In the genomic region with DNA sequence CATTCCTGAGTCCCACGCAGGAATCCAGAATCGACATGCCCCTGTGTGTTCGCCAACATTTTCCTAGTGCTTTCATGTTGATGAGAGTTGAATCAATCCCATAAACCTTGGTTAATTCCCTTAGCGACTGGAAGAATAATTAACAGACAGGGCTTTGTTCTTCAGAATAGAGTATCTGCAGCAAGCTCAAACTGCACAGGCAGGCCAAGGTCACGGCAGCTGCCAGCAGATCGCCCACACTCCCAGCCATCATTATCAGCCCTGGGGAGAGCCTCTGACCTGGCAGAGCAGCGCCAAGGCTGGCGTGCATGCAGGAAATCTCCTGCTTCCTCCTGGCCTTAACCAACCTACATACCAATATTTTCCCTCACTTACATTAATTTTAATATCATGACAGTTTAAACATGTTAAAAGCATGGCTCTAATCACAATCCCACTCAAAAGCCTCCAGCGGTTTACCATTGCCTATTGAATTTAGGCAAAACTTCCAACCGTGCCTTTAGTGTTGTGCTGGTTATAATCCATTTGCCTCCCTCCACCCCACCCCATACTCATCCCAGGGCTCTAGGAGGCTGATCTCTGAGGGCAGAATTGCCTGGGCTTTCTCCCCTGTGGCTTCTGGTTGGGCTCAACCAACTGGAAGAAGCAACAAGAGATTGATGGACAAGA, we compare ENCODE assay signal across 1 cellular context.
TF ChIP-seq lines count a peak whose summit lies in the region.

No MANE protein-coding gene starts in this region.

TF ChIP-seq in HepG2, 621 proteins besides CTCF, POLR2A, EP300 and RAD21 (continued from another document and continues in another):
- no peak for TF ChIP-seq GPN1 (CRISPR knock-in tag; IDR thresholded peaks at IDR 0.05; ENCODE audit: borderline replicate concordance)
- peak; percentile 14 for TF ChIP-seq XRCC5 (optimal IDR thresholded peaks at IDR 0.05; ENCODE audit: low read length)
- no peak for TF ChIP-seq SMARCC2 (IDR thresholded peaks at IDR 0.05)
- TF ChIP-seq CREB1 (IDR thresholded peaks at IDR 0.05), result no peak
- no peak for TF ChIP-seq CREB1 (CRISPR knock-in tag; IDR thresholded peaks at IDR 0.05)
- TF ChIP-seq, protein P1, sequence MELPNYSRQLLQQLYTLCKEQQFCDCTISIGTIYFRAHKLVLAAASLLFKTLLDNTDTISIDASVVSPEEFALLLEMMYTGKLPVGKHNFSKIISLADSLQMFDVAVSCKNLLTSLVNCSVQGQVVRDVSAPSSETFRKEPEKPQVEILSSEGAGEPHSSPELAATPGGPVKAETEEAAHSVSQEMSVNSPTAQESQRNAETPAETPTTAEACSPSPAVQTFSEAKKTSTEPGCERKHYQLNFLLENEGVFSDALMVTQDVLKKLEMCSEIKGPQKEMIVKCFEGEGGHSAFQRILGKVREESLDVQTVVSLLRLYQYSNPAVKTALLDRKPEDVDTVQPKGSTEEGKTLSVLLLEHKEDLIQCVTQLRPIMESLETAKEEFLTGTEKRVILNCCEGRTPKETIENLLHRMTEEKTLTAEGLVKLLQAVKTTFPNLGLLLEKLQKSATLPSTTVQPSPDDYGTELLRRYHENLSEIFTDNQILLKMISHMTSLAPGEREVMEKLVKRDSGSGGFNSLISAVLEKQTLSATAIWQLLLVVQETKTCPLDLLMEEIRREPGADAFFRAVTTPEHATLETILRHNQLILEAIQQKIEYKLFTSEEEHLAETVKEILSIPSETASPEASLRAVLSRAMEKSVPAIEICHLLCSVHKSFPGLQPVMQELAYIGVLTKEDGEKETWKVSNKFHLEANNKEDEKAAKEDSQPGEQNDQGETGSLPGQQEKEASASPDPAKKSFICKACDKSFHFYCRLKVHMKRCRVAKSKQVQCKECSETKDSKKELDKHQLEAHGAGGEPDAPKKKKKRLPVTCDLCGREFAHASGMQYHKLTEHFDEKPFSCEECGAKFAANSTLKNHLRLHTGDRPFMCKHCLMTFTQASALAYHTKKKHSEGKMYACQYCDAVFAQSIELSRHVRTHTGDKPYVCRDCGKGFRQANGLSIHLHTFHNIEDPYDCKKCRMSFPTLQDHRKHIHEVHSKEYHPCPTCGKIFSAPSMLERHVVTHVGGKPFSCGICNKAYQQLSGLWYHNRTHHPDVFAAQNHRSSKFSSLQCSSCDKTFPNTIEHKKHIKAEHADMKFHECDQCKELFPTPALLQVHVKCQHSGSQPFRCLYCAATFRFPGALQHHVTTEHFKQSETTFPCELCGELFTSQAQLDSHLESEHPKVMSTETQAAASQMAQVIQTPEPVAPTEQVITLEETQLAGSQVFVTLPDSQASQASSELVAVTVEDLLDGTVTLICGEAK (IDR thresholded peaks at IDR 0.05), result no peak
- TF ChIP-seq, protein P1 (CRISPR knock-in tag; IDR thresholded peaks at IDR 0.05), result no peak
- TF ChIP-seq RXRA (CRISPR knock-in tag; IDR thresholded peaks at IDR 0.05), result no peak; the same call in 1 of the 2 replicates
- TF ChIP-seq TBX2 (CRISPR knock-in tag; IDR thresholded peaks at IDR 0.05; ENCODE audit: borderline replicate concordance), result peak; percentile 54; the same call in 1 of the 2 replicates
- TF ChIP-seq ZSCAN20 (CRISPR knock-in tag; IDR thresholded peaks at IDR 0.05; ENCODE audit: borderline replicate concordance), result no peak
- no peak for TF ChIP-seq FOXM1 (CRISPR knock-in tag; IDR thresholded peaks at IDR 0.05)
- no peak for TF ChIP-seq NFKB2 (CRISPR knock-in tag; IDR thresholded peaks at IDR 0.05; ENCODE audit: borderline replicate concordance)
- no peak for TF ChIP-seq GLI4 (CRISPR knock-in tag; IDR thresholded peaks at IDR 0.05; ENCODE audit: borderline replicate concordance)
- no peak for TF ChIP-seq ZNF784 (CRISPR knock-in tag; IDR thresholded peaks at IDR 0.05; ENCODE audit: borderline replicate concordance)
- TF ChIP-seq ZSCAN25 (CRISPR knock-in tag; IDR thresholded peaks at IDR 0.05), result no peak
- no peak for TF ChIP-seq ZNF790 (CRISPR knock-in tag; IDR thresholded peaks at IDR 0.05; ENCODE audit: borderline replicate concordance)
- no peak for TF ChIP-seq CSRNP2 (CRISPR knock-in tag; conservative IDR thresholded peaks at IDR 0.05; ENCODE audit: low read depth)
- TF ChIP-seq ZNF501 (CRISPR knock-in tag; IDR thresholded peaks at IDR 0.05), result 0 out of 2 replicates have a peak, but pooled peaks have one; percentile 26
- no peak for TF ChIP-seq SMAD9 (CRISPR knock-in tag; IDR thresholded peaks at IDR 0.05)
- TF ChIP-seq AHDC1 (CRISPR knock-in tag; IDR thresholded peaks at IDR 0.05; ENCODE audit: borderline replicate concordance), result peak; percentile 34; the same call in 1 of the 2 replicates
- TF ChIP-seq ZNF644 (CRISPR knock-in tag; IDR thresholded peaks at IDR 0.05; ENCODE audit: low read depth), result peak; percentile 62; the same call in 1 of the 2 replicates
- TF ChIP-seq HIVEP1 (CRISPR knock-in tag; IDR thresholded peaks at IDR 0.05), result no peak
- no peak for TF ChIP-seq SRSF4 (IDR thresholded peaks at IDR 0.05; ENCODE audit: low read depth, low read length, poor library complexity, severe bottlenecking)
- TF ChIP-seq, protein P2, sequence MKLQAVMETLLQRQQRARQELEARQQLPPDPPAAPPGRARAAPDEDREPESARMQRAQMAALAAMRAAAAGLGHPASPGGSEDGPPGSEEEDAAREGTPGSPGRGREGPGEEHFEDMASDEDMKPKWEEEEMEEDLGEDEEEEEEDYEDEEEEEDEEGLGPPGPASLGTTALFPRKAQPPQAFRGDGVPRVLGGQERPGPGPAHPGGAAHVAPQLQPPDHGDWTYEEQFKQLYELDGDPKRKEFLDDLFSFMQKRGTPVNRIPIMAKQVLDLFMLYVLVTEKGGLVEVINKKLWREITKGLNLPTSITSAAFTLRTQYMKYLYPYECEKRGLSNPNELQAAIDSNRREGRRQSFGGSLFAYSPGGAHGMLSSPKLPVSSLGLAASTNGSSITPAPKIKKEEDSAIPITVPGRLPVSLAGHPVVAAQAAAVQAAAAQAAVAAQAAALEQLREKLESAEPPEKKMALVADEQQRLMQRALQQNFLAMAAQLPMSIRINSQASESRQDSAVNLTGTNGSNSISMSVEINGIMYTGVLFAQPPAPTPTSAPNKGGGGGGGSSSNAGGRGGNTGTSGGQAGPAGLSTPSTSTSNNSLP (IDR thresholded peaks at IDR 0.05; ENCODE audit: low read depth, low read length), result peak; percentile 59; the same call in 1 of the 2 replicates
- peak; percentile 73; the same call in 1 of the 2 replicates for TF ChIP-seq SOX5 (CRISPR knock-in tag; IDR thresholded peaks at IDR 0.05; ENCODE audit: borderline replicate concordance)
- TF ChIP-seq SETDB1 (CRISPR knock-in tag; IDR thresholded peaks at IDR 0.05; ENCODE audit: borderline replicate concordance), result no peak
- TF ChIP-seq SNAPC2 (CRISPR knock-in tag; IDR thresholded peaks at IDR 0.05), result no peak
- TF ChIP-seq RELA (CRISPR knock-in tag; IDR thresholded peaks at IDR 0.05), result no peak
- no peak for TF ChIP-seq ARID4A (CRISPR knock-in tag; IDR thresholded peaks at IDR 0.05; ENCODE audit: borderline replicate concordance)
- no peak for TF ChIP-seq NR2F1 (CRISPR knock-in tag; IDR thresholded peaks at IDR 0.05)
- no peak for TF ChIP-seq AKAP8 (CRISPR knock-in tag; IDR thresholded peaks at IDR 0.05)
